24 cellular contexts compared by ENCODE assay signal in genomic region chr5:6302684-6303083, GRCh38.
A peak's percentile ranks its signal among the peaks of the same experiment; 100 is the strongest.
DNase-seq lines count a peak whose midpoint lies in the region; ATAC-seq and TF ChIP-seq lines count a peak whose summit lies in the region.
"Had no signal": no experiment of that assay in that cellular context is flagged by ENCODE, and none has a peak within 500 bp of the region (broad histone marks: within the 10 kb centered on the region; RNA-seq: fewer than 3 reads in every experiment).

No MANE protein-coding gene starts in this region.

- H3K9ac ChIP-seq in NT2/D1 (ENCODE audit: insufficient read length, low read depth) (no peak overlapping the region), neuronal stem cell (ENCODE audit: low read depth, low read length, poor library complexity) (no peak overlapping the region)

- H2AFZ ChIP-seq in neuronal stem cell (ENCODE audit: low read length): no peak overlapping the region

- intact Hi-C loops in MCF 10A (cut with micrococcal nuclease): no loop called here
- intact Hi-C loops in breast epithelium (cut with DNase I; ENCODE audit: low total_unique reads): no loop called here

- ATAC-seq in GM19324 (IDR thresholded peaks at IDR 0.05; ENCODE audit: low FRiP score, unreplicated experiment) (no peak), HG02870 (IDR thresholded peaks at IDR 0.05; ENCODE audit: unreplicated experiment) (no peak)
- ATAC-seq: activated T-cell treated with anti-CD3 and anti-CD28 coated beads, Interleukin-2, amount 50 U/mL, for 72 hours; effector memory CD8-positive, alpha-beta T cell; stimulated activated naive B cell treated with anti-CD40 and anti-IgM and Interleukin-4, amounts not matched to agents 10 μg/mL and 1 μg/mL and 100 μg/mL, for 72 hours had no signal

- H3K36me3 ChIP-seq in breast epithelium (no peaks in the 10 kb centered on the region), NT2/D1 (ENCODE audit: insufficient read depth, insufficient read length, low read length) (no peaks in the 10 kb centered on the region), neuronal stem cell (replicated peaks in 1 of 2; ENCODE audit: control insufficient read depth in 2 of 2, insufficient read depth in 2 of 2, low read length in 2 of 2) (no peaks in the 10 kb centered on the region)
- H3K36me3 ChIP-seq: thyroid gland had no signal

- no peak overlapping the region for H2BK120ac ChIP-seq in neuronal stem cell (ENCODE audit: low read depth, low read length)

- H3K4me1 ChIP-seq in breast epithelium (no peaks in the 10 kb centered on the region), NT2/D1 (ENCODE audit: insufficient read depth, insufficient read length) (no peaks in the 10 kb centered on the region), neuronal stem cell (ENCODE audit: control insufficient read depth in 2 of 2, insufficient read depth in 1 of 2, low read depth in 1 of 2, low read length in 2 of 2) (no peaks in the 10 kb centered on the region)
- H3K4me1 ChIP-seq: thyroid gland had no signal

- no peak overlapping the region for H3K18ac ChIP-seq in neuronal stem cell (ENCODE audit: low read length)

- no peaks in the 10 kb centered on the region for H3K4me1 Mint-ChIP-seq in MCF 10A (ENCODE audit: insufficient read depth, unreplicated experiment)
- H3K4me1 Mint-ChIP-seq: activated B cell treated with CpG ODN at 0.5 μM for 24 hours; nephron; stimulated activated naive B cell treated with anti-CD40 and anti-IgM and Interleukin-4, amounts not matched to agents 10 μg/mL and 1 μg/mL and 100 μg/mL, for 72 hours had no signal

- TF ChIP-seq CTCF in MCF 10A (IDR thresholded peaks at IDR 0.05; ENCODE audit: unreplicated experiment) (no peak), breast epithelium (IDR thresholded peaks at IDR 0.05) (no peak), choroid plexus epithelial cell (conservative IDR thresholded peaks at IDR 0.05; ENCODE audit: low read depth, low read length) (no peak)

- no peak overlapping the region for H3K27ac Mint-ChIP-seq in MCF 10A (ENCODE audit: low read depth, unreplicated experiment)
- H3K27ac Mint-ChIP-seq: activated B cell treated with CpG ODN at 0.5 μM for 24 hours; activated naive CD8-positive, alpha-beta T cell; activated T-cell treated with anti-CD3 and anti-CD28 coated beads, Interleukin-2, amount 50 U/mL, for 72 hours; effector memory CD8-positive, alpha-beta T cell; nephron; progenitor cell of endocrine pancreas; stimulated activated naive B cell treated with anti-CD40 and anti-IgM and Interleukin-4, amounts not matched to agents 10 μg/mL and 1 μg/mL and 100 μg/mL, for 72 hours; T-helper 1 cell treated with Interleukin-12 subunit alpha and Interleukin-12 subunit beta and Interleukin-4 antibody, amounts not matched to agents 30 μg/mL and 1 μg/mL, for 36 hours had no signal

- BruUV-seq in MCF 10A (replicated peaks; lab: Mats Ljungman, UMichigan): no TSS peak

- DNase-seq in MCF 10A (ENCODE audit: unreplicated experiment) (peak; percentile 4), breast epithelium (ENCODE audit: low spot score in 2 of 2) (no peak), NT2/D1 (ENCODE audit: low read depth, low spot score) (peak; percentile 5), choroid plexus epithelial cell (ENCODE audit: low read depth) (peak; percentile 11), neuronal stem cell (ENCODE audit: low spot score) (peak; percentile 36), NCI-H2081 (lab: John Stamatoyannopoulos, UW) (no peak)
- DNase-seq: activated B cell treated with CpG ODN at 0.5 μM for 24 hours; activated CD8-positive, alpha-beta memory T cell treated with anti-CD3 and anti-CD28 coated beads for 24 hours; activated T-cell treated with anti-CD3 and anti-CD28 coated beads, Interleukin-2, amount 50 U/mL, for 72 hours; DMS 273 treated with DMSO at 0.1 percent for 48 hours; effector memory CD8-positive, alpha-beta T cell; NCI-H1092 treated with DMSO at 0.1 percent for 48 hours; NCI-H510A treated with DMSO at 0.1 percent for 48 hours; SIG-M5; stimulated activated CD4-positive, alpha-beta T cell treated with anti-CD3 and anti-CD28 coated beads, Interleukin-2, amount 100 ng/mL, for 24 hours; stimulated activated naive B cell treated with anti-CD40 and anti-IgM and Interleukin-4, amounts not matched to agents 10 μg/mL and 1 μg/mL and 100 μg/mL, for 72 hours; thyroid gland had no signal

- TF ChIP-seq POLR2A in breast epithelium (IDR thresholded peaks at IDR 0.05): no peak

- H2BK5ac ChIP-seq in neuronal stem cell (ENCODE audit: low read length): no peak overlapping the region

- no peak overlapping the region for H3K4me3 Mint-ChIP-seq in MCF 10A (ENCODE audit: unreplicated experiment)
- H3K4me3 Mint-ChIP-seq: activated B cell treated with CpG ODN at 0.5 μM for 24 hours; activated naive CD8-positive, alpha-beta T cell; activated T-cell treated with anti-CD3 and anti-CD28 coated beads, Interleukin-2, amount 50 U/mL, for 72 hours; effector memory CD8-positive, alpha-beta T cell; nephron; stimulated activated naive B cell treated with anti-CD40 and anti-IgM and Interleukin-4, amounts not matched to agents 10 μg/mL and 1 μg/mL and 100 μg/mL, for 72 hours; T-helper 1 cell treated with Interleukin-12 subunit alpha and Interleukin-12 subunit beta and Interleukin-4 antibody, amounts not matched to agents 30 μg/mL and 1 μg/mL, for 36 hours had no signal

- H2AK5ac ChIP-seq in neuronal stem cell (ENCODE audit: low read depth, low read length): no peak overlapping the region

- H2BK15ac ChIP-seq in neuronal stem cell (ENCODE audit: low read length): no peak overlapping the region

- H3K23ac ChIP-seq in neuronal stem cell (ENCODE audit: low read depth, low read length, poor library complexity): no peak overlapping the region

- POLR2A ChIA-PET in MCF 10A (lab: Yijun Ruan, JAX): no interaction called here

- CTCF ChIA-PET in MCF 10A (lab: Yijun Ruan, JAX): interaction anchor here (0.6 kb wide), 1 partner anchor 1225 kb away, joined by 3 read pairs; no protein-coding TSS in a partner anchor

- H3K4me3 ChIP-seq in breast epithelium: no peak overlapping the region
- no peak overlapping the region for H3K4me3 ChIP-seq in NT2/D1 (ENCODE audit: insufficient read length, low read depth)
- no peak overlapping the region for H3K4me3 ChIP-seq in choroid plexus epithelial cell (ENCODE audit: low read depth, low read length)
- H3K4me3 ChIP-seq in neuronal stem cell (ENCODE audit: low read length in 2 of 2): no peak overlapping the region
- H3K4me3 ChIP-seq: skin epidermis, thyroid gland had no signal

- H4K8ac ChIP-seq in neuronal stem cell (ENCODE audit: low read depth, low read length): no peak overlapping the region

- H3K27ac ChIP-seq in breast epithelium (no peak overlapping the region), neuronal stem cell (replicated peaks; ENCODE audit: low read length) (no peak overlapping the region)
- H3K27ac ChIP-seq: skin epidermis, thyroid gland had no signal

- H4K91ac ChIP-seq in neuronal stem cell (ENCODE audit: low read depth, low read length, poor library complexity): no peak overlapping the region

- H3K36me3 Mint-ChIP-seq in MCF 10A (ENCODE audit: insufficient read depth, unreplicated experiment): no peaks in the 10 kb centered on the region
- H3K36me3 Mint-ChIP-seq: activated naive CD8-positive, alpha-beta T cell; stimulated activated naive B cell treated with anti-CD40 and anti-IgM and Interleukin-4, amounts not matched to agents 10 μg/mL and 1 μg/mL and 100 μg/mL, for 72 hours had no signal

- H3K4me2 ChIP-seq in neuronal stem cell (ENCODE audit: insufficient read depth, low read length, poor library complexity, severe bottlenecking): no peak overlapping the region

- H2BK12ac ChIP-seq in neuronal stem cell (ENCODE audit: low read length): no peak overlapping the region

- H3K27me3 ChIP-seq in breast epithelium (no peaks in the 10 kb centered on the region), NT2/D1 (ENCODE audit: insufficient read depth, insufficient read length) (peaks cover 57% of the 10 kb centered on the region), neuronal stem cell (ENCODE audit: control insufficient read depth in 3 of 3, insufficient read depth in 3 of 3, low read depth in 1 of 3, low read length in 3 of 3) (peaks cover 0 to 40% (median 14%) of the 10 kb centered on the region in 3 experiments)
- H3K27me3 ChIP-seq: thyroid gland had no signal

- no peaks in the 10 kb centered on the region for H3K79me1 ChIP-seq in neuronal stem cell (ENCODE audit: low read depth, low read length)

- WGBS in neuronal stem cell (ENCODE audit: extremely low coverage in 2 of 2, insufficient read length in 2 of 2, insufficient replicate concordance in 1 of 2), 2 donors: no CpG with 5 or more reads among the region's 5 CpGs

- no peak overlapping the region for H3K4ac ChIP-seq in neuronal stem cell (ENCODE audit: low read length)

- no peak overlapping the region for H3K14ac ChIP-seq in neuronal stem cell (ENCODE audit: low read length)

- H3K9me3 ChIP-seq in breast epithelium (no peaks in the 10 kb centered on the region), NT2/D1 (ENCODE audit: insufficient read depth, low read length) (no peaks in the 10 kb centered on the region; the same call in 1 of the 2 replicates), neuronal stem cell (replicated peaks in 1 of 2; ENCODE audit: control insufficient read depth in 2 of 2, insufficient read depth in 1 of 2, low read depth in 1 of 2, low read length in 2 of 2) (peaks cover 0 to 3% of the 10 kb centered on the region in 2 donors)
- H3K9me3 ChIP-seq: thyroid gland had no signal

- peaks cover 18% of the 10 kb centered on the region for H3K27me3 Mint-ChIP-seq in MCF 10A (ENCODE audit: insufficient read depth, unreplicated experiment)

- H3K9me3 Mint-ChIP-seq in MCF 10A (ENCODE audit: unreplicated experiment): no peaks in the 10 kb centered on the region
- H3K9me3 Mint-ChIP-seq: activated B cell treated with CpG ODN at 0.5 μM for 24 hours; activated T-cell treated with anti-CD3 and anti-CD28 coated beads, Interleukin-2, amount 50 U/mL, for 72 hours; nephron; T-helper 1 cell treated with Interleukin-12 subunit alpha and Interleukin-12 subunit beta and Interleukin-4 antibody, amounts not matched to agents 30 μg/mL and 1 μg/mL, for 36 hours had no signal

Comparison
In these comparisons a context has a peak if more than half of its experiments do, and no peak if none do; other contexts are left out.
1. DNase-seq: peak in MCF 10A (single experiment), NT2/D1 (single experiment), choroid plexus epithelial cell (single experiment) and neuronal stem cell (single experiment); none in breast epithelium (0 of 2) and NCI-H2081 (0 of 2).